Comparison of ENCODE assay signal across 20 cellular contexts in the genomic region with DNA sequence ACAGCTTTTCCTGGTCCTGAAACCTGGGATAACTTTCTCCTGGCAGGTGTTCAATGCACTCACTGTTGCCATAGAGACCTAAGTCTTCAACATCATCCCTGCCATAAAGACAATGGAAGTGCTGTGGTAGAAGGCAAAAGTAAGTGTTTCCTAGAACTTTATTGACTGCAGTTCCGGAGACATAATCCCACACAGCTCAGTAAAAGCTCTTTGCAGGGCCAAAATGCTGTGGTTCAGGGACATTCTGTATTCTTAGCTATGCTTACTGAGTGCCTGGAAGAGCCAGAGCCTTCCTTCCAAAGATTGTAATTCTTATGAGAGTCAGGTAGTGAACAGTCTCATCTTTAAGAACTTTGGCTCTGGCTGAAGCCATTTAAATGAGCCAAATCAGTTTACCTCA. TPM values are rescaled to one million over a fixed set of nuclear protein-coding genes. Genes with fewer than 3 reads are reported as not detected.
A peak's percentile ranks its signal among the peaks of the same experiment; 100 is the strongest.
DNase-seq lines count a peak whose midpoint lies in the region; TF ChIP-seq lines count a peak whose summit lies in the region.
"Had no signal": no experiment of that assay in that cellular context is flagged by ENCODE, and none has a peak within 500 bp of the region (broad histone marks: within the 10 kb centered on the region; RNA-seq: fewer than 3 reads in every experiment).

No MANE protein-coding gene starts in this region.

- WGBS in neuronal stem cell (ENCODE audit: extremely low coverage in 2 of 2, insufficient read length in 2 of 2, insufficient replicate concordance in 1 of 2), 2 donors: no CpG with 5 or more reads among the region's 1 CpG

- no peak for TF ChIP-seq RAD21 in neural cell (conservative IDR thresholded peaks at IDR 0.05)

- H3K27me3 ChIP-seq in neural cell (ENCODE audit: insufficient read depth, low read depth, low read length) (no peaks in the 10 kb centered on the region), neuronal stem cell (ENCODE audit: control insufficient read depth in 3 of 3, insufficient read depth in 3 of 3, low read depth in 1 of 3, low read length in 3 of 3) (peaks cover 0 to 81% (median 0%) of the 10 kb centered on the region in 3 experiments)
- H3K27me3 ChIP-seq: right atrium auricular region, thyroid gland had no signal

- CTCF ChIA-PET in OCI-LY7 (lab: Charles Lee; ENCODE audit: unreplicated experiment): no interaction called here

- H4K20me1 ChIP-seq in neural cell (ENCODE audit: insufficient read depth) (no peaks in the 10 kb centered on the region), OCI-LY7 (ENCODE audit: insufficient read depth, low read length) (no peaks in the 10 kb centered on the region; the same call in 1 of the 2 replicates)

- no peak overlapping the region for H2BK12ac ChIP-seq in neuronal stem cell (ENCODE audit: low read length)

- H3K36me3 ChIP-seq in neural cell (ENCODE audit: insufficient read depth, low read length): no peaks in the 10 kb centered on the region
- H3K36me3 ChIP-seq in OCI-LY7 (ENCODE audit: insufficient read depth, low read length): no peaks in the 10 kb centered on the region
- H3K36me3 ChIP-seq in neuronal stem cell (replicated peaks in 1 of 2; ENCODE audit: control insufficient read depth in 2 of 2, insufficient read depth in 2 of 2, low read length in 2 of 2): no peaks in the 10 kb centered on the region
- H3K36me3 ChIP-seq: left lung, right atrium auricular region, thyroid gland had no signal

- no peak overlapping the region for H2BK15ac ChIP-seq in neuronal stem cell (ENCODE audit: low read length)

- H3K4me3 ChIP-seq in neural cell (ENCODE audit: low read length) (no peak overlapping the region), OCI-LY7 (ENCODE audit: low read depth, low read length, poor library complexity, severe bottlenecking) (no peak overlapping the region), neuronal stem cell (ENCODE audit: low read length in 2 of 2) (no peak overlapping the region)
- H3K4me3 ChIP-seq: left lung, right atrium auricular region, thyroid gland had no signal

- H3K9me2 ChIP-seq in neural cell (ENCODE audit: insufficient read depth, low read length) (no peaks in the 10 kb centered on the region), OCI-LY7 (ENCODE audit: insufficient read depth, low read length) (no peaks in the 10 kb centered on the region)

- H4K91ac ChIP-seq in neuronal stem cell (ENCODE audit: low read depth, low read length, poor library complexity): no peak overlapping the region

- H3K4me2 ChIP-seq in neural cell (ENCODE audit: low read length): no peak overlapping the region
- H3K4me2 ChIP-seq in OCI-LY7 (ENCODE audit: low read length): no peak overlapping the region
- no peak overlapping the region for H3K4me2 ChIP-seq in neuronal stem cell (ENCODE audit: insufficient read depth, low read length, poor library complexity, severe bottlenecking)

- H3K9me3 ChIP-seq in neural cell (ENCODE audit: low read length) (no peaks in the 10 kb centered on the region), OCI-LY7 (ENCODE audit: low read length) (no peaks in the 10 kb centered on the region), neuronal stem cell (replicated peaks in 1 of 2; ENCODE audit: control insufficient read depth in 2 of 2, insufficient read depth in 1 of 2, low read depth in 1 of 2, low read length in 2 of 2) (no peaks in the 10 kb centered on the region)
- H3K9me3 ChIP-seq: left lung, right atrium auricular region, thyroid gland had no signal

- no peaks in the 10 kb centered on the region for H3K79me1 ChIP-seq in neuronal stem cell (ENCODE audit: low read depth, low read length)

- H3K4me1 ChIP-seq in OCI-LY7 (ENCODE audit: insufficient read depth, low read length, poor library complexity, severe bottlenecking): no peaks in the 10 kb centered on the region
- peaks cover 0 to 8% of the 10 kb centered on the region in 2 donors for H3K4me1 ChIP-seq in neuronal stem cell (ENCODE audit: control insufficient read depth in 2 of 2, insufficient read depth in 1 of 2, low read depth in 1 of 2, low read length in 2 of 2)

- H3K79me2 ChIP-seq in neural cell (replicated peaks; ENCODE audit: insufficient read depth, low read length): no peaks in the 10 kb centered on the region
- H3K79me2 ChIP-seq in OCI-LY7 (ENCODE audit: insufficient read depth, low read depth, low read length): no peaks in the 10 kb centered on the region

- H3K9ac ChIP-seq in neural cell (ENCODE audit: low read length) (no peak overlapping the region), neuronal stem cell (ENCODE audit: low read depth, low read length, poor library complexity) (no peak overlapping the region)

- intact Hi-C loops in OCI-LY7 (cut with micrococcal nuclease; ENCODE audit: unreplicated experiment): no loop called here

- H3K18ac ChIP-seq in neuronal stem cell (ENCODE audit: low read length): no peak overlapping the region

- no peak overlapping the region for H3K4ac ChIP-seq in neuronal stem cell (ENCODE audit: low read length)

- TF ChIP-seq CTCF in neural cell (IDR thresholded peaks at IDR 0.05; ENCODE audit: poor library complexity, severe bottlenecking): no peak
- TF ChIP-seq CTCF in OCI-LY7 (conservative IDR thresholded peaks at IDR 0.05; ENCODE audit: low read length): no peak

- H3K27ac ChIP-seq in neural cell (ENCODE audit: low read length) (no peak overlapping the region), OCI-LY7 (ENCODE audit: low read depth, low read length, poor library complexity, severe bottlenecking) (no peak overlapping the region), neuronal stem cell (replicated peaks; ENCODE audit: low read length) (no peak overlapping the region)
- H3K27ac ChIP-seq: left lung, right atrium auricular region, thyroid gland had no signal

- H3K14ac ChIP-seq in neuronal stem cell (ENCODE audit: low read length): no peak overlapping the region

- H2BK120ac ChIP-seq in neuronal stem cell (ENCODE audit: low read depth, low read length): no peak overlapping the region

- H3F3A ChIP-seq in neural cell (ENCODE audit: insufficient read depth, low read length, poor library complexity, severe bottlenecking): no peaks in the 10 kb centered on the region

- H3K23ac ChIP-seq in neuronal stem cell (ENCODE audit: low read depth, low read length, poor library complexity): no peak overlapping the region

- DNase-seq in DMS53 treated with DMSO at 0.1 percent for 48 hours (lab: John Stamatoyannopoulos, UW; ENCODE audit: unreplicated experiment) (peak; percentile 78), HT-29 (ENCODE audit: low spot score) (peak; percentile 21), NCI-H510A treated with DMSO at 0.1 percent for 48 hours (lab: John Stamatoyannopoulos, UW) (peak; percentile 86), OCI-LY7 (ENCODE audit: low spot score) (no peak), mucosa of gallbladder (ENCODE audit: low spot score) (no peak), neuronal stem cell (ENCODE audit: low spot score) (no peak)
- DNase-seq: activated CD8-positive, alpha-beta T cell treated with anti-CD3 and anti-CD28 coated beads, Interleukin-2, amount 10 ng/mL, durations not matched to agents 7 days and 5 days; activated T-cell treated with anti-CD3 and anti-CD28 coated beads, Interleukin-2, amount 50 U/mL, for 72 hours; effector CD8-positive, alpha-beta T cell; GOT3; left lung; NCI-H1092; thyroid gland had no signal

- TF ChIP-seq EP300 in neural cell (conservative IDR thresholded peaks at IDR 0.05; ENCODE audit: poor library complexity, severe bottlenecking): peak; percentile 40

- H2AFZ ChIP-seq in neural cell (ENCODE audit: low read depth, low read length) (no peak overlapping the region), OCI-LY7 (ENCODE audit: low read length) (no peak overlapping the region), neuronal stem cell (ENCODE audit: low read length) (no peak overlapping the region)

- POLR2A ChIA-PET in OCI-LY7 (lab: Charles Lee): interaction anchor here (0.7 kb wide), 1 partner anchor 10 kb away, joined by 3 read pairs; no protein-coding TSS in a partner anchor

- H2AK5ac ChIP-seq in neuronal stem cell (ENCODE audit: low read depth, low read length): no peak overlapping the region

- BruUV-seq in OCI-LY7 (replicated peaks; lab: Mats Ljungman, UMichigan): no TSS peak

- no peak overlapping the region for H2BK5ac ChIP-seq in neuronal stem cell (ENCODE audit: low read length)

- H4K8ac ChIP-seq in neuronal stem cell (ENCODE audit: low read depth, low read length): no peak overlapping the region

TF ChIP-seq in neural cell, 6 proteins besides CTCF, POLR2A, EP300 and RAD21:
- TF ChIP-seq MXI1 (conservative IDR thresholded peaks at IDR 0.05; ENCODE audit: poor library complexity, severe bottlenecking) (peak; percentile 30), EZH2 (IDR thresholded peaks at IDR 0.05; ENCODE audit: borderline replicate concordance, insufficient read depth, low read length, poor library complexity, severe bottlenecking) (no peak)

RNA-seq across cellular contexts. Expression of a gene that starts 5.3 kb away (rescaled TPM):
- 0.10 and 0.26 TPM in 2 replicates for total RNA-seq in HT-29 (2014; rRNA removed; shearing (Covaris generic))
- polyA plus RNA-seq in neural cell: 3.8 and 4.6 TPM in 2 replicates
- 4.1 and 6.7 TPM in 2 replicates for polyA minus RNA-seq in neural cell
- 0.10 TPM in 1 of 2 replicates, not detected in the other for total RNA-seq in OCI-LY7 (2014; rRNA removed; shearing (Covaris generic))
- total RNA-seq in OCI-LY7 (2022): not detected in 2 replicates
- total RNA-seq in mucosa of gallbladder: 11.2 TPM
- polyA plus RNA-seq in neuronal stem cell (2013, experiment 1 of 2): 14.8 TPM
- polyA plus RNA-seq in neuronal stem cell (2013, experiment 2 of 2): 15.7 TPM
- total RNA-seq: activated CD8-positive, alpha-beta T cell treated with anti-CD3 and anti-CD28 coated beads, Interleukin-2, amount 10 ng/mL, durations not matched to agents 7 days and 5 days; activated T-cell treated with anti-CD3 and anti-CD28 coated beads, Interleukin-2, amount 50 U/mL, for 72 hours; G401; glomerular endothelial cell; LHCN-M2; osteoblast; RPMI7951 had no signal

Comparison
In these comparisons a context has a peak if more than half of its experiments do, and no peak if none do; other contexts are left out.
1. DNase-seq: peak in DMS53 treated with DMSO at 0.1 percent for 48 hours (single experiment), HT-29 (single experiment) and NCI-H510A treated with DMSO at 0.1 percent for 48 hours (single experiment); none in OCI-LY7 (single experiment), mucosa of gallbladder (single experiment) and neuronal stem cell (single experiment).